Comparison of ENCODE assay signal across 15 cellular contexts in the genomic region with DNA sequence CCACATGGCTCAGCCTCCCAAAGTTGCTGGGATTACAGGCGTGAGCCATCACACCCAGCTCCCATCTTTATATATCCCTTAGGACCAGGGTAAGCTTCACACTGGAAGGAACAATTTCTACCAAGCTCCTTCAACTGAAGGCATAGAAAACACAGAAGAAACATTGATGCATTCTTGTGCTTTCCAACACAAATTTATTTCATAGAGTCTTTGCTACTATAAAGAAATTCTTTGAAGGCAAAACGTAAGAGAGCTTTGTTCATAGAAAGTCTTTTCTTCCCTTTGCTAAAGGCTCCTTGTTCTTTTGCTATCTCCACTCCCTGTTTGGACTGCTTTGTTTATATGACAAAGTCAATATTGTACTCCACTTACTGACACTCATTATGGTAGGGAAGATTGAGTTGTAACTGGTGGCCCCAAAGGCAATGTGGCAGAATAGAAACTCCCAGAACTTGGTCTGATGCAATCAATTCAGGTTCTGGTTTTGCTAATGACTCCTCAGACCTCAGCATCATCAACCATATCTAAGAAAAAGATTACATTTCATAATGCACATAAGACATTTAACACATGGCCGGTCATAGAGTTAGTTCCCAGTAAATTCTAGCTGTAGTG.
DNase-seq lines count a peak whose midpoint lies in the region; TF ChIP-seq lines count a peak whose summit lies in the region.
"Had no signal": no experiment of that assay in that cellular context is flagged by ENCODE, and none has a peak within 500 bp of the region (broad histone marks: within the 10 kb centered on the region; RNA-seq: fewer than 3 reads in every experiment).

No MANE protein-coding gene starts in this region.

- intact Hi-C loops in mammary epithelial cell (cut with micrococcal nuclease) (no loop called here), MCF 10A (cut with micrococcal nuclease) (no loop called here)
- intact Hi-C loops in activated T-helper 1 cell treated with anti-CD3 and anti-CD28 coated beads, Interleukin-12 subunit alpha, Interleukin-12 subunit beta, Interleukin-2, Interleukin-4 antibody, amounts not matched to agents 30 ng/mL and 10 ng/mL and 1 ng/mL, durations not matched to agents 14 hours and 24 hours and 36 hours (cut with micrococcal nuclease), result no loop called here

- dilution Hi-C loops in mammary epithelial cell (cut with HindIII; ENCODE audit: low sequenced_read_pairs), result no loop called here

- no peak overlapping the region for H3K27ac ChIP-seq in mammary epithelial cell (ENCODE audit: insufficient read depth, low read depth, low read length)
- H3K27ac ChIP-seq: SJSA1 had no signal

- H3K9ac ChIP-seq in mammary epithelial cell (ENCODE audit: insufficient read depth, low read length), result no peak overlapping the region

- DNase-seq in mammary epithelial cell (peak; percentile 62), MCF 10A (ENCODE audit: unreplicated experiment) (no peak), SK-MEL-5 (ENCODE audit: low read depth, low spot score) (peak; percentile 97), kidney glomerular epithelial cell (lab: John Stamatoyannopoulos, UW) (peak; percentile 13), superior temporal gyrus (ENCODE audit: extremely low spot score) (peak; percentile 67), NCI-H2107 (lab: John Stamatoyannopoulos, UW) (no peak), NCI-H1092 treated with DMSO at 0.1 percent for 48 hours (lab: John Stamatoyannopoulos, UW) (no peak)
- DNase-seq in activated T-helper 1 cell treated with anti-CD3 and anti-CD28 coated beads, Interleukin-12 subunit alpha, Interleukin-12 subunit beta, Interleukin-2, Interleukin-4 antibody, amounts not matched to agents 30 ng/mL and 10 ng/mL and 1 ng/mL, durations not matched to agents 14 hours and 24 hours and 36 hours (ENCODE audit: low spot score), result no peak
- DNase-seq: activated CD8-positive, alpha-beta memory T cell treated with anti-CD3 and anti-CD28 coated beads, Interleukin-2, amount 10 ng/mL, durations not matched to agents 7 days and 5 days; activated gamma-delta T cell; CD4-positive, alpha-beta memory T cell; NCI-H1694 treated with DMSO at 0.1 percent for 48 hours had no signal

- H3K4me3 ChIP-seq in mammary epithelial cell (replicated peaks in 1 of 3; ENCODE audit: insufficient read depth in 1 of 3, low read depth in 2 of 3, low read length in 3 of 3), result no peak overlapping the region
- H3K4me3 ChIP-seq: SJSA1 had no signal

- H3K4me1 Mint-ChIP-seq in MCF 10A (ENCODE audit: insufficient read depth, unreplicated experiment), result peaks cover 15% of the 10 kb centered on the region
- no peaks in the 10 kb centered on the region for H3K4me1 Mint-ChIP-seq in activated T-helper 1 cell treated with anti-CD3 and anti-CD28 coated beads, Interleukin-12 subunit alpha, Interleukin-12 subunit beta, Interleukin-2, Interleukin-4 antibody, amounts not matched to agents 30 ng/mL and 10 ng/mL and 1 ng/mL, durations not matched to agents 14 hours and 24 hours and 36 hours (ENCODE audit: low read depth)
- H3K4me1 Mint-ChIP-seq: CD4-positive, alpha-beta memory T cell; stimulated activated memory B cell treated with anti-CD40 and anti-IgM and Interleukin-4, amounts not matched to agents 10 μg/mL and 1 μg/mL and 100 μg/mL, for 72 hours had no signal

- H3K9me3 ChIP-seq in mammary epithelial cell (replicated peaks; ENCODE audit: insufficient read depth, low read length), result no peaks in the 10 kb centered on the region
- H3K9me3 ChIP-seq: SJSA1 had no signal

- TF ChIP-seq CTCF in mammary epithelial cell (conservative IDR thresholded peaks at IDR 0.05 in 1 of 2, IDR thresholded peaks at IDR 0.05 in 1 of 2; ENCODE audit: extremely low read depth in 1 of 2, insufficient read depth in 1 of 2, low read depth in 1 of 2, low read length in 2 of 2), result no peak
- no peak for TF ChIP-seq CTCF in MCF 10A (IDR thresholded peaks at IDR 0.05; ENCODE audit: unreplicated experiment)

- no peaks in the 10 kb centered on the region for H3K27me3 Mint-ChIP-seq in MCF 10A (ENCODE audit: insufficient read depth, unreplicated experiment)
- peaks cover 12% of the 10 kb centered on the region for H3K27me3 Mint-ChIP-seq in activated T-helper 1 cell treated with anti-CD3 and anti-CD28 coated beads, Interleukin-12 subunit alpha, Interleukin-12 subunit beta, Interleukin-2, Interleukin-4 antibody, amounts not matched to agents 30 ng/mL and 10 ng/mL and 1 ng/mL, durations not matched to agents 14 hours and 24 hours and 36 hours (ENCODE audit: insufficient read depth)

- 77% methylated on average over 3 of the region's 3 CpGs for WGBS in mammary epithelial cell (ENCODE audit: low coverage, missing lambda C conversion rate)

- no peaks in the 10 kb centered on the region for H3K9me3 Mint-ChIP-seq in MCF 10A (ENCODE audit: unreplicated experiment)
- H3K9me3 Mint-ChIP-seq in activated T-helper 1 cell treated with anti-CD3 and anti-CD28 coated beads, Interleukin-12 subunit alpha, Interleukin-12 subunit beta, Interleukin-2, Interleukin-4 antibody, amounts not matched to agents 30 ng/mL and 10 ng/mL and 1 ng/mL, durations not matched to agents 14 hours and 24 hours and 36 hours, result no peaks in the 10 kb centered on the region
- H3K9me3 Mint-ChIP-seq: stimulated activated memory B cell treated with anti-CD40 and anti-IgM and Interleukin-4, amounts not matched to agents 10 μg/mL and 1 μg/mL and 100 μg/mL, for 72 hours had no signal

- H3K27me3 ChIP-seq in mammary epithelial cell (ENCODE audit: insufficient read depth, low read length), result no peaks in the 10 kb centered on the region
- H3K27me3 ChIP-seq: SJSA1 had no signal

- CTCF ChIA-PET in mammary epithelial cell (lab: Charles Lee; ENCODE audit: low non-redundant PET) (no interaction called here), MCF 10A (lab: Yijun Ruan, JAX) (interaction anchor here (0.6 to 2.1 kb wide), 10 partner anchors 7 to 219 kb away, joined by 3 to 10 read pairs (median 3); no protein-coding TSS in a partner anchor)

- no peaks in the 10 kb centered on the region for H4K20me1 ChIP-seq in mammary epithelial cell (ENCODE audit: insufficient read depth, low read length)

- H3K79me2 ChIP-seq in mammary epithelial cell (ENCODE audit: insufficient read depth, low read length), result no peaks in the 10 kb centered on the region

- in situ Hi-C loops in mammary epithelial cell (cut with MboI; ENCODE audit: low sequenced_read_pairs in 2 of 2) (no loop called here), SK-MEL-5 (cut with HindIII; ENCODE audit: low pct_unique_long_range_greater_than_20kb, low sequenced_read_pairs) (no loop called here)

- peaks cover 6% of the 10 kb centered on the region for H3K36me3 Mint-ChIP-seq in MCF 10A (ENCODE audit: insufficient read depth, unreplicated experiment)
- no peaks in the 10 kb centered on the region for H3K36me3 Mint-ChIP-seq in activated T-helper 1 cell treated with anti-CD3 and anti-CD28 coated beads, Interleukin-12 subunit alpha, Interleukin-12 subunit beta, Interleukin-2, Interleukin-4 antibody, amounts not matched to agents 30 ng/mL and 10 ng/mL and 1 ng/mL, durations not matched to agents 14 hours and 24 hours and 36 hours (ENCODE audit: low read depth)
- H3K36me3 Mint-ChIP-seq: activated CD8-positive, alpha-beta memory T cell treated with anti-CD3 and anti-CD28 coated beads, Interleukin-2, amount 10 ng/mL, durations not matched to agents 7 days and 5 days; CD4-positive, alpha-beta memory T cell; stimulated activated memory B cell treated with anti-CD40 and anti-IgM and Interleukin-4, amounts not matched to agents 10 μg/mL and 1 μg/mL and 100 μg/mL, for 72 hours had no signal

- H3K4me3 Mint-ChIP-seq in MCF 10A (ENCODE audit: unreplicated experiment), result no peak overlapping the region
- no peak overlapping the region for H3K4me3 Mint-ChIP-seq in activated T-helper 1 cell treated with anti-CD3 and anti-CD28 coated beads, Interleukin-12 subunit alpha, Interleukin-12 subunit beta, Interleukin-2, Interleukin-4 antibody, amounts not matched to agents 30 ng/mL and 10 ng/mL and 1 ng/mL, durations not matched to agents 14 hours and 24 hours and 36 hours
- H3K4me3 Mint-ChIP-seq: activated CD8-positive, alpha-beta memory T cell treated with anti-CD3 and anti-CD28 coated beads, Interleukin-2, amount 10 ng/mL, durations not matched to agents 7 days and 5 days; CD4-positive, alpha-beta memory T cell; neural crest cell; stimulated activated memory B cell treated with anti-CD40 and anti-IgM and Interleukin-4, amounts not matched to agents 10 μg/mL and 1 μg/mL and 100 μg/mL, for 72 hours had no signal

- H3K36me3 ChIP-seq in mammary epithelial cell (ENCODE audit: insufficient read depth, low read length), result no peaks in the 10 kb centered on the region
- H3K36me3 ChIP-seq: SJSA1 had no signal

- H3K4me1 ChIP-seq in mammary epithelial cell (ENCODE audit: insufficient read depth, low read length), result no peaks in the 10 kb centered on the region
- H3K4me1 ChIP-seq: SJSA1 had no signal

- H3K27ac Mint-ChIP-seq in MCF 10A (ENCODE audit: low read depth, unreplicated experiment), result no peak overlapping the region
- H3K27ac Mint-ChIP-seq in activated T-helper 1 cell treated with anti-CD3 and anti-CD28 coated beads, Interleukin-12 subunit alpha, Interleukin-12 subunit beta, Interleukin-2, Interleukin-4 antibody, amounts not matched to agents 30 ng/mL and 10 ng/mL and 1 ng/mL, durations not matched to agents 14 hours and 24 hours and 36 hours, result no peak overlapping the region
- H3K27ac Mint-ChIP-seq: activated CD8-positive, alpha-beta memory T cell treated with anti-CD3 and anti-CD28 coated beads, Interleukin-2, amount 10 ng/mL, durations not matched to agents 7 days and 5 days; stimulated activated memory B cell treated with anti-CD40 and anti-IgM and Interleukin-4, amounts not matched to agents 10 μg/mL and 1 μg/mL and 100 μg/mL, for 72 hours had no signal

- no peak overlapping the region for H3K4me2 ChIP-seq in mammary epithelial cell (ENCODE audit: insufficient read depth, low read depth, low read length)

- POLR2A ChIA-PET in MCF 10A (lab: Yijun Ruan, JAX), result interaction anchor here (0.6 to 0.8 kb wide), 3 partner anchors 40 to 51 kb away, joined by 3 read pairs; no protein-coding TSS in a partner anchor

- BruUV-seq in mammary epithelial cell (replicated peaks; lab: Mats Ljungman, UMichigan) (no TSS peak), MCF 10A (replicated peaks; lab: Mats Ljungman, UMichigan) (no TSS peak)

- no peak overlapping the region for H2AFZ ChIP-seq in mammary epithelial cell (ENCODE audit: low read depth, low read length)

Comparison
In these comparisons a context has a peak if more than half of its experiments do, and no peak if none do; other contexts are left out.
1. DNase-seq: peak in mammary epithelial cell (single experiment), SK-MEL-5 (single experiment), kidney glomerular epithelial cell (single experiment) and superior temporal gyrus (single experiment); none in MCF 10A (single experiment), activated T-helper 1 cell treated with anti-CD3 and anti-CD28 coated beads, Interleukin-12 subunit alpha, Interleukin-12 subunit beta, Interleukin-2, Interleukin-4 antibody, amounts not matched to agents 30 ng/mL and 10 ng/mL and 1 ng/mL, durations not matched to agents 14 hours and 24 hours and 36 hours (single experiment), NCI-H2107 (single experiment) and NCI-H1092 treated with DMSO at 0.1 percent for 48 hours (single experiment).